In the genomic region with DNA sequence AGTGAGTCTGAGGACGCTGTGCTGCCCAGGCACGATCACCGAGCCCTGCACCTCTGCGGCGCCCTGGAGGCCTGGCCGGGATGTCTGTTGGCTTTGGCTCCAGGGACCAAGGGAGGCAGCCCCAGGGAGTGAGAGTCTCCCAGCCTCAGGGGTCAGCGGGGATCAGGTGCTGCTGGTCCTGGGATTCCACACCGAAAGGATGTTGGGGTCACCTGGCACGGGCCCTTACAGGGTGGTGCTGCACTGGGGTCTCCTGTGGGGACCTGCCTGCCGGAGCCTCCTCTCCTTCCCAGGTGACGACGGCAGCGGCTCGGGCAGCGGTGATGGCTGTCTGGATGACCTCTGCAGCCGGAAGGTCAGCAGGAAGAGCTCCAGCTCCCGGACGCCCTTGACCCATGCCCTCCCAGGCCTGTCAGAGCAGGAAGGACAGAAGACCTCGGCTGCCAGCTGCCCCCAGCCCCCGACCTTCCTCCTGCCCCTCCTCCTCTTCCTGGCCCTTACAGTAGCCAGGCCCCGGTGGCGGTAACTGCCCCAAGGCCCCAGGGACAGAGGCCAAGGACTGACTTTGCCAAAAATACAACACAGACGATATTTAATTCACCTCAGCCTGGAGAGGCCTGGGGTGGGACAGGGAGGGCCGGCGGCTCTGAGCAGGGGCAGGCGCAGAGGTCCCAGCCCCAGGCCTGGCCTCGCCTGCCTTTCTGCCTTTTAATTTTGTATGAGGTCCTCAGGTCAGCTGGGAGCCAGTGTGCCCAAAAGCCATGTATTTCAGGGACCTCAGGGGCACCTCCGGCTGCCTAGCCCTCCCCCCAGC, we compare ENCODE assay signal across 1 cellular context.
TF ChIP-seq lines count a peak whose summit lies in the region.

No MANE protein-coding gene starts in this region.

TF ChIP-seq in HepG2, 621 proteins besides CTCF, POLR2A, EP300 and RAD21:
- TF ChIP-seq HOXA3 (CRISPR knock-in tag; IDR thresholded peaks at IDR 0.05) (peak; percentile 48; the same call in 1 of the 2 replicates), ESRRA (CRISPR knock-in tag; IDR thresholded peaks at IDR 0.05; ENCODE audit: low read depth) (peak; percentile 99), NFATC3 (CRISPR knock-in tag; IDR thresholded peaks at IDR 0.05) (no peak), NR2F6 (IDR thresholded peaks at IDR 0.05) (peak; percentile 87), NR2F6 (CRISPR knock-in tag; IDR thresholded peaks at IDR 0.05) (peak; percentile 91), CHCHD3 (CRISPR knock-in tag; IDR thresholded peaks at IDR 0.05) (no peak), HES4 (CRISPR knock-in tag; IDR thresholded peaks at IDR 0.05; ENCODE audit: borderline replicate concordance) (0 out of 2 replicates have a peak, but pooled peaks have one; percentile 23), POLR2AphosphoS2 (IDR thresholded peaks at IDR 0.05; ENCODE audit: low read depth, low read length) (no peak), PRMT3 (CRISPR knock-in tag; IDR thresholded peaks at IDR 0.05; ENCODE audit: borderline replicate concordance, low read depth) (no peak), RARA (CRISPR knock-in tag; IDR thresholded peaks at IDR 0.05) (peak; percentile 68; the same call in 1 of the 2 replicates), PITX1 (CRISPR knock-in tag; IDR thresholded peaks at IDR 0.05) (peak; percentile 48; the same call in 1 of the 2 replicates), NR2F1 (CRISPR knock-in tag; IDR thresholded peaks at IDR 0.05) (peak; percentile 69 to 76; a peak in 3 of 4 replicates), PTBP1 (IDR thresholded peaks at IDR 0.05; ENCODE audit: low read depth, low read length, poor library complexity, severe bottlenecking) (no peak), ETV5 (CRISPR knock-in tag; IDR thresholded peaks at IDR 0.05; ENCODE audit: borderline replicate concordance) (peak; percentile 66; the same call in 1 of the 2 replicates), MEIS2 (CRISPR knock-in tag; IDR thresholded peaks at IDR 0.05) (0 out of 2 replicates have a peak, but pooled peaks have one; percentile 23), ZKSCAN5 (CRISPR knock-in tag; IDR thresholded peaks at IDR 0.05) (0 out of 2 replicates have a peak, but pooled peaks have one; percentile 28), ZFY (CRISPR knock-in tag; IDR thresholded peaks at IDR 0.05) (0 out of 2 replicates have a peak, but pooled peaks have one; percentile 14), MED1 (CRISPR knock-in tag; IDR thresholded peaks at IDR 0.05) (peak; percentile 17; the same call in 1 of the 2 replicates), ZFX (CRISPR knock-in tag; IDR thresholded peaks at IDR 0.05; ENCODE audit: low read depth) (peak; percentile 45; the same call in 1 of the 2 replicates), GABPB1 (CRISPR knock-in tag; IDR thresholded peaks at IDR 0.05) (peak; percentile 42; the same call in 1 of the 2 replicates), NR2C2 (CRISPR knock-in tag; IDR thresholded peaks at IDR 0.05; ENCODE audit: borderline replicate concordance) (peak; percentile 74), HNF4A (CRISPR knock-in tag; IDR thresholded peaks at IDR 0.05) (peak; percentile 64), SALL1 (CRISPR knock-in tag; IDR thresholded peaks at IDR 0.05) (peak; percentile 19; the same call in 1 of the 2 replicates), SP5 (CRISPR knock-in tag; IDR thresholded peaks at IDR 0.05; ENCODE audit: borderline replicate concordance, low read depth) (0 out of 2 replicates have a peak, but pooled peaks have one; percentile 15), ZNF883 (CRISPR knock-in tag; IDR thresholded peaks at IDR 0.05; ENCODE audit: not compliant biosample characterization) (no peak), NR2F2 (IDR thresholded peaks at IDR 0.05; ENCODE audit: borderline replicate concordance, low read depth) (peak; percentile 77)
- TF ChIP-seq, protein P1, sequence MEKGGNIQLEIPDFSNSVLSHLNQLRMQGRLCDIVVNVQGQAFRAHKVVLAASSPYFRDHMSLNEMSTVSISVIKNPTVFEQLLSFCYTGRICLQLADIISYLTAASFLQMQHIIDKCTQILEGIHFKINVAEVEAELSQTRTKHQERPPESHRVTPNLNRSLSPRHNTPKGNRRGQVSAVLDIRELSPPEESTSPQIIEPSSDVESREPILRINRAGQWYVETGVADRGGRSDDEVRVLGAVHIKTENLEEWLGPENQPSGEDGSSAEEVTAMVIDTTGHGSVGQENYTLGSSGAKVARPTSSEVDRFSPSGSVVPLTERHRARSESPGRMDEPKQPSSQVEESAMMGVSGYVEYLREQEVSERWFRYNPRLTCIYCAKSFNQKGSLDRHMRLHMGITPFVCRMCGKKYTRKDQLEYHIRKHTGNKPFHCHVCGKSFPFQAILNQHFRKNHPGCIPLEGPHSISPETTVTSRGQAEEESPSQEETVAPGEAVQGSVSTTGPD (CRISPR knock-in tag; IDR thresholded peaks at IDR 0.05), result peak; percentile 76; the same call in 1 of the 2 replicates
- TF ChIP-seq, protein P2, sequence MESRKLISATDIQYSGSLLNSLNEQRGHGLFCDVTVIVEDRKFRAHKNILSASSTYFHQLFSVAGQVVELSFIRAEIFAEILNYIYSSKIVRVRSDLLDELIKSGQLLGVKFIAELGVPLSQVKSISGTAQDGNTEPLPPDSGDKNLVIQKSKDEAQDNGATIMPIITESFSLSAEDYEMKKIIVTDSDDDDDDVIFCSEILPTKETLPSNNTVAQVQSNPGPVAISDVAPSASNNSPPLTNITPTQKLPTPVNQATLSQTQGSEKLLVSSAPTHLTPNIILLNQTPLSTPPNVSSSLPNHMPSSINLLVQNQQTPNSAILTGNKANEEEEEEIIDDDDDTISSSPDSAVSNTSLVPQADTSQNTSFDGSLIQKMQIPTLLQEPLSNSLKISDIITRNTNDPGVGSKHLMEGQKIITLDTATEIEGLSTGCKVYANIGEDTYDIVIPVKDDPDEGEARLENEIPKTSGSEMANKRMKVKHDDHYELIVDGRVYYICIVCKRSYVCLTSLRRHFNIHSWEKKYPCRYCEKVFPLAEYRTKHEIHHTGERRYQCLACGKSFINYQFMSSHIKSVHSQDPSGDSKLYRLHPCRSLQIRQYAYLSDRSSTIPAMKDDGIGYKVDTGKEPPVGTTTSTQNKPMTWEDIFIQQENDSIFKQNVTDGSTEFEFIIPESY (CRISPR knock-in tag; IDR thresholded peaks at IDR 0.05), result peak; percentile 72; the same call in 1 of the 2 replicates
- TF ChIP-seq, protein P3, sequence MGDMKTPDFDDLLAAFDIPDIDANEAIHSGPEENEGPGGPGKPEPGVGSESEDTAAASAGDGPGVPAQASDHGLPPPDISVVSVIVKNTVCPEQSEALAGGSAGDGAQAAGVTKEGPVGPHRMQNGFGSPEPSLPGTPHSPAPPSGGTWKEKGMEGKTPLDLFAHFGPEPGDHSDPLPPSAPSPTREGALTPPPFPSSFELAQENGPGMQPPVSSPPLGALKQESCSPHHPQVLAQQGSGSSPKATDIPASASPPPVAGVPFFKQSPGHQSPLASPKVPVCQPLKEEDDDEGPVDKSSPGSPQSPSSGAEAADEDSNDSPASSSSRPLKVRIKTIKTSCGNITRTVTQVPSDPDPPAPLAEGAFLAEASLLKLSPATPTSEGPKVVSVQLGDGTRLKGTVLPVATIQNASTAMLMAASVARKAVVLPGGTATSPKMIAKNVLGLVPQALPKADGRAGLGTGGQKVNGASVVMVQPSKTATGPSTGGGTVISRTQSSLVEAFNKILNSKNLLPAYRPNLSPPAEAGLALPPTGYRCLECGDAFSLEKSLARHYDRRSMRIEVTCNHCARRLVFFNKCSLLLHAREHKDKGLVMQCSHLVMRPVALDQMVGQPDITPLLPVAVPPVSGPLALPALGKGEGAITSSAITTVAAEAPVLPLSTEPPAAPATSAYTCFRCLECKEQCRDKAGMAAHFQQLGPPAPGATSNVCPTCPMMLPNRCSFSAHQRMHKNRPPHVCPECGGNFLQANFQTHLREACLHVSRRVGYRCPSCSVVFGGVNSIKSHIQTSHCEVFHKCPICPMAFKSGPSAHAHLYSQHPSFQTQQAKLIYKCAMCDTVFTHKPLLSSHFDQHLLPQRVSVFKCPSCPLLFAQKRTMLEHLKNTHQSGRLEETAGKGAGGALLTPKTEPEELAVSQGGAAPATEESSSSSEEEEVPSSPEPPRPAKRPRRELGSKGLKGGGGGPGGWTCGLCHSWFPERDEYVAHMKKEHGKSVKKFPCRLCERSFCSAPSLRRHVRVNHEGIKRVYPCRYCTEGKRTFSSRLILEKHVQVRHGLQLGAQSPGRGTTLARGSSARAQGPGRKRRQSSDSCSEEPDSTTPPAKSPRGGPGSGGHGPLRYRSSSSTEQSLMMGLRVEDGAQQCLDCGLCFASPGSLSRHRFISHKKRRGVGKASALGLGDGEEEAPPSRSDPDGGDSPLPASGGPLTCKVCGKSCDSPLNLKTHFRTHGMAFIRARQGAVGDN (CRISPR knock-in tag; IDR thresholded peaks at IDR 0.05), result peak; percentile 45
- TF ChIP-seq, protein P4, sequence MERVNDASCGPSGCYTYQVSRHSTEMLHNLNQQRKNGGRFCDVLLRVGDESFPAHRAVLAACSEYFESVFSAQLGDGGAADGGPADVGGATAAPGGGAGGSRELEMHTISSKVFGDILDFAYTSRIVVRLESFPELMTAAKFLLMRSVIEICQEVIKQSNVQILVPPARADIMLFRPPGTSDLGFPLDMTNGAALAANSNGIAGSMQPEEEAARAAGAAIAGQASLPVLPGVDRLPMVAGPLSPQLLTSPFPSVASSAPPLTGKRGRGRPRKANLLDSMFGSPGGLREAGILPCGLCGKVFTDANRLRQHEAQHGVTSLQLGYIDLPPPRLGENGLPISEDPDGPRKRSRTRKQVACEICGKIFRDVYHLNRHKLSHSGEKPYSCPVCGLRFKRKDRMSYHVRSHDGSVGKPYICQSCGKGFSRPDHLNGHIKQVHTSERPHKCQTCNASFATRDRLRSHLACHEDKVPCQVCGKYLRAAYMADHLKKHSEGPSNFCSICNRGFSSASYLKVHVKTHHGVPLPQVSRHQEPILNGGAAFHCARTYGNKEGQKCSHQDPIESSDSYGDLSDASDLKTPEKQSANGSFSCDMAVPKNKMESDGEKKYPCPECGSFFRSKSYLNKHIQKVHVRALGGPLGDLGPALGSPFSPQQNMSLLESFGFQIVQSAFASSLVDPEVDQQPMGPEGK (CRISPR knock-in tag; IDR thresholded peaks at IDR 0.05), result 0 out of 2 replicates have a peak, but pooled peaks have one; percentile 42
- TF ChIP-seq, protein P5, sequence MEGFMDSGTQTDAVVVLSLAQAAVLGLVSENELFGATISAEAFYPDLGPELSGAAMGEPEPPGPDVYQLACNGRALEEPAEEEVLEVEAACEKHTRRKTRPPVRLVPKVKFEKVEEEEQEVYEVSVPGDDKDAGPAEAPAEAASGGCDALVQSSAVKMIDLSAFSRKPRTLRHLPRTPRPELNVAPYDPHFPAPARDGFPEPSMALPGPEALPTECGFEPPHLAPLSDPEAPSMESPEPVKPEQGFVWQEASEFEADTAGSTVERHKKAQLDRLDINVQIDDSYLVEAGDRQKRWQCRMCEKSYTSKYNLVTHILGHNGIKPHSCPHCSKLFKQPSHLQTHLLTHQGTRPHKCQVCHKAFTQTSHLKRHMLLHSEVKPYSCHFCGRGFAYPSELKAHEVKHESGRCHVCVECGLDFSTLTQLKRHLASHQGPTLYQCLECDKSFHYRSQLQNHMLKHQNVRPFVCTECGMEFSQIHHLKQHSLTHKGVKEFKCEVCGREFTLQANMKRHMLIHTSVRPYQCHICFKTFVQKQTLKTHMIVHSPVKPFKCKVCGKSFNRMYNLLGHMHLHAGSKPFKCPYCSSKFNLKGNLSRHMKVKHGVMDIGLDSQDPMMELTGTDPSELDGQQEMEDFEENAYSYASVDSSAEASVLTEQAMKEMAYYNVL (CRISPR knock-in tag; IDR thresholded peaks at IDR 0.05; ENCODE audit: borderline replicate concordance), result 0 out of 2 replicates have a peak, but pooled peaks have one; percentile 14
TF ChIP-seq in HepG2: peak in this region for 24.
